In the genomic region with DNA sequence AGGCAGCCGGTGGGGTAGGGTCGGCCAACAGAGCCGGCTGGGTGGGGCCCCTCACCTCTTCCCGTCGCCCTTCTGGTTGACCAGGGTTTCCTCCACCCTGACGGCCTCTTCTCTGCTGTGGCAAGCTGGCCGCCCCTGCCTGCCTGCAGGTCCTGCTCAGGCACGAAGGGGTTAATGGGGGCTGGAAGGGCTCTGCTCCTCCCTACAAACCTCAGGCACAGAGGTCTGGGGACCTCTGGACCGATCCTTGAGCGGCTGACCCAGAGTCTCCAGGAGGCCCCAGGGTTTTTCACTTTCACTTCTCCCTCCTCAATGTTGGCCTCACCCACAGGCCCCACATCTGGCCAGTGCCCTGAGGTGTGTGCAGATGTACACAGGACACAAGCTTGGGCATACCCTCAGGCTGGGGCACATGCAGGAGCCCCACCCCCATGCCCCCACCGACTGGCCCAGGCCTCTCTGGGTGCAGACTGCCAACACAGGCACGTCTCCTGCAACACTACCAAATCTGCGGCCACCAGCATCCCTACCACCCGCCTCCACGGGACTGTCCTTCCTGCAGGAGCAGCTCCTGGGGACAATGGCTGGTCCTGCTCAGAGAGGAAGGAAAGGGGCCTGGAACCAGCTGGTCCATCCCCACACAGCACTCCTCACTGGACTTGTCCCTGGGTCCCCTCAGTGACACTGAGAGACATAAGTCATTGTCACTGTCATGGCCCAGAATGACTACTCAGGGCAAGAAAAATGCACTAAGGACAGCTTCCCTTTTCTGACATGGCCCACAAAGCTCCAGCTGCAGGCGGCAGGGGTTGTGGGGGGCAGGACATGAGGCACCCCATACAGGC, we compare ENCODE assay signal across 8 cellular contexts. TPM values are rescaled to one million over a fixed set of nuclear protein-coding genes. Genes with fewer than 3 reads are reported as not detected.
DNase-seq lines count a peak whose midpoint lies in the region; ATAC-seq and TF ChIP-seq lines count a peak whose summit lies in the region.

No MANE protein-coding gene starts in this region.

- H3K27ac Mint-ChIP-seq in CD14-positive monocyte (peak overlapping the region in 1 of 7 donors; percentile 73), naive B cell (peak overlapping the region in 3 of 6 donors; percentile 43 to 74 (median 58))
- no peak overlapping the region for H3K27ac Mint-ChIP-seq in activated naive CD8-positive, alpha-beta T cell treated with anti-CD3 and anti-CD28 coated beads for 36 hours

- H3K9ac ChIP-seq in trophoblast cell (ENCODE audit: low read length) = no peak overlapping the region

- H4K8ac ChIP-seq in trophoblast cell (ENCODE audit: low read depth, low read length) = no peak overlapping the region

- H2AK5ac ChIP-seq in trophoblast cell (ENCODE audit: low read length) = no peak overlapping the region

- no peak overlapping the region for H3K4ac ChIP-seq in trophoblast cell (ENCODE audit: low read depth, low read length)

- no peak overlapping the region for H3K4me2 ChIP-seq in trophoblast cell (ENCODE audit: low read length)

- peak; percentile 24 to 55 for ATAC-seq in naive B cell (ENCODE audit: low read depth in 2 of 2)

- H3K4me3 Mint-ChIP-seq in CD14-positive monocyte (peak overlapping the region; percentile 90 to 96), naive B cell (peak overlapping the region; percentile 63 to 89 (median 84))
- peak overlapping the region; percentile 32 for H3K4me3 Mint-ChIP-seq in activated naive CD8-positive, alpha-beta T cell treated with anti-CD3 and anti-CD28 coated beads for 36 hours

- H3K27me3 ChIP-seq in trophoblast cell (ENCODE audit: insufficient read depth, low read length) = peaks cover 84% of the 10 kb centered on the region

- no peak overlapping the region for H2BK120ac ChIP-seq in trophoblast cell (ENCODE audit: insufficient read depth, low read length, poor library complexity)

- H3K36me3 ChIP-seq in trophoblast cell (ENCODE audit: control insufficient read depth in 1 of 2, insufficient read depth in 2 of 2, low read length in 2 of 2) = no peaks in the 10 kb centered on the region

- no peaks in the 10 kb centered on the region for H3K79me2 ChIP-seq in trophoblast cell (ENCODE audit: control insufficient read depth, insufficient read depth, low read length, poor library complexity)

- H3K4me1 ChIP-seq in trophoblast cell (ENCODE audit: control insufficient read depth in 1 of 2, insufficient read depth in 2 of 2, low read length in 2 of 2) = peaks cover 3 to 6% of the 10 kb centered on the region in 2 experiments

- no CpG with 5 or more reads among the region's 16 CpGs for WGBS in trophoblast cell (ENCODE audit: extremely low coverage, insufficient coverage, insufficient read length)

- TF ChIP-seq CTCF in CD14-positive monocyte (IDR thresholded peaks at IDR 0.05) = no peak

- H3K79me1 ChIP-seq in trophoblast cell (ENCODE audit: low read length) = no peaks in the 10 kb centered on the region

- H2BK5ac ChIP-seq in trophoblast cell (ENCODE audit: low read depth, low read length, poor library complexity) = no peak overlapping the region

- intact Hi-C loops in CD14-positive monocyte (cut with micrococcal nuclease) (no loop called here), posterior cingulate gyrus (cut with DNase I) (no loop called here)

- H3K4me1 Mint-ChIP-seq in CD14-positive monocyte = peaks cover 29% of the 10 kb centered on the region
- H3K4me1 Mint-ChIP-seq in activated naive CD8-positive, alpha-beta T cell treated with anti-CD3 and anti-CD28 coated beads for 36 hours = peaks cover 25% of the 10 kb centered on the region
- H3K4me1 Mint-ChIP-seq in naive B cell = peaks cover 34 to 42% (median 34%) of the 10 kb centered on the region in 3 donors

- H3K27ac ChIP-seq in trophoblast cell (ENCODE audit: low read depth, low read length) = no peak overlapping the region

- H3K4me3 ChIP-seq in Jurkat, Clone E6-1 (ENCODE audit: low read length) = peak overlapping the region; percentile 40
- H3K4me3 ChIP-seq in trophoblast cell (ENCODE audit: low read depth, low read length) = no peak overlapping the region

- no peak overlapping the region for H4K12ac ChIP-seq in trophoblast cell (ENCODE audit: low read depth, low read length)

- H3K27me3 Mint-ChIP-seq in CD14-positive monocyte (ENCODE audit: low read depth in 3 of 3) (peaks cover 75 to 93% (median 81%) of the 10 kb centered on the region in 3 donors), naive B cell (peaks cover 44 to 79% (median 78%) of the 10 kb centered on the region in 3 donors)
- H3K27me3 Mint-ChIP-seq in activated naive CD8-positive, alpha-beta T cell treated with anti-CD3 and anti-CD28 coated beads for 36 hours = peaks cover 70% of the 10 kb centered on the region

- no peak overlapping the region for H3K18ac ChIP-seq in trophoblast cell (ENCODE audit: low read length)

- H3K9me3 ChIP-seq in trophoblast cell (ENCODE audit: insufficient read depth, low read depth, low read length) = peaks cover 18% of the 10 kb centered on the region

- no peak overlapping the region for H3K14ac ChIP-seq in trophoblast cell (ENCODE audit: low read length)

- no peak overlapping the region for H2BK12ac ChIP-seq in trophoblast cell (ENCODE audit: low read length)

- H4K91ac ChIP-seq in trophoblast cell (ENCODE audit: low read depth, low read length) = no peak overlapping the region

- DNase-seq in CD14-positive monocyte (ENCODE audit: low spot score) (no peak), naive B cell (no peak), NCI-H1092 treated with DMSO at 0.1 percent for 48 hours (lab: John Stamatoyannopoulos, UW) (no peak), trophoblast cell (no peak), posterior cingulate gyrus (no peak)
- DNase-seq in Jurkat, Clone E6-1 (ENCODE audit: low read depth, low spot score) = no peak
- no peak for DNase-seq in activated naive CD8-positive, alpha-beta T cell treated with anti-CD3 and anti-CD28 coated beads for 36 hours
- no peak for DNase-seq in effector CD8-positive, alpha-beta T cell (lab: John Stamatoyannopoulos, UW)

- no peak overlapping the region for H3K23ac ChIP-seq in trophoblast cell (ENCODE audit: low read length)

- H3K9me3 Mint-ChIP-seq in CD14-positive monocyte (peaks cover 0 to 30% (median 15%) of the 10 kb centered on the region in 7 donors), naive B cell (peaks cover 0 to 7% (median 0%) of the 10 kb centered on the region in 7 donors)
- H3K9me3 Mint-ChIP-seq in activated naive CD8-positive, alpha-beta T cell treated with anti-CD3 and anti-CD28 coated beads for 36 hours = no peaks in the 10 kb centered on the region

- no peak overlapping the region for H2AFZ ChIP-seq in trophoblast cell (ENCODE audit: insufficient read depth, low read length, poor library complexity)

- H3K36me3 Mint-ChIP-seq in CD14-positive monocyte (peaks cover 10 to 14% of the 10 kb centered on the region in 2 donors), naive B cell (peaks cover 8 to 13% of the 10 kb centered on the region in 2 donors)
- no peaks in the 10 kb centered on the region for H3K36me3 Mint-ChIP-seq in activated naive CD8-positive, alpha-beta T cell treated with anti-CD3 and anti-CD28 coated beads for 36 hours

RNA-seq across cellular contexts. Expression of a gene that starts 3.2 kb away (rescaled TPM):
- polyA plus RNA-seq in CD14-positive monocyte (not detected), naive B cell (ENCODE audit: low read depth in 6 of 6) (not detected)
- 9.1 TPM for polyA plus RNA-seq in Jurkat, Clone E6-1 (2012; ENCODE audit: insufficient read depth, insufficient read length)
- not detected for total RNA-seq in activated naive CD8-positive, alpha-beta T cell treated with anti-CD3 and anti-CD28 coated beads for 36 hours
- polyA plus RNA-seq in trophoblast cell (2013) = 6.7 and 6.8 TPM in 2 replicates

RNA-seq across cellular contexts. Expression of a gene that starts 34.0 kb away (rescaled TPM):
- polyA plus RNA-seq in CD14-positive monocyte (1 to 10 TPM in 1 of 2 donors, under 1 TPM in 1; 0.26 to 1.5 TPM), naive B cell (ENCODE audit: low read depth in 6 of 6) (1 to 10 TPM in 5 of 6 donors, under 1 TPM in 1; 0.38 to 6.2 (median 4.0) TPM)
- 17.6 TPM for polyA plus RNA-seq in Jurkat, Clone E6-1 (2012; ENCODE audit: insufficient read depth, insufficient read length)
- total RNA-seq in activated naive CD8-positive, alpha-beta T cell treated with anti-CD3 and anti-CD28 coated beads for 36 hours = not detected
- 0.05 TPM in 1 of 2 replicates, not detected in the other for polyA plus RNA-seq in trophoblast cell (2013)

RNA-seq across cellular contexts. Expression of a gene that starts 43.1 kb away (rescaled TPM):
- polyA plus RNA-seq in CD14-positive monocyte (under 1 TPM in 1 of 2 donors, not detected in 1; 0.50 TPM), naive B cell (ENCODE audit: low read depth in 6 of 6) (1 to 10 TPM in 3 of 6 donors, under 1 TPM in 2, not detected in 1; 0.38 to 1.6 (median 1.0) TPM)
- 126 TPM for polyA plus RNA-seq in Jurkat, Clone E6-1 (2012; ENCODE audit: insufficient read depth, insufficient read length)
- 1 to 10 TPM; 1.1 to 1.3 TPM for total RNA-seq in activated naive CD8-positive, alpha-beta T cell treated with anti-CD3 and anti-CD28 coated beads for 36 hours
- polyA plus RNA-seq in trophoblast cell (2013) = 1.5 TPM in 2 replicates

Comparison
In these comparisons a context has a peak if more than half of its experiments do, and no peak if none do; other contexts are left out.
1. H3K4me3 Mint-ChIP-seq: peak in every context shown above with its lines; median percentile 93 in CD14-positive monocyte; 84 in naive B cell; 32 in activated naive CD8-positive, alpha-beta T cell treated with anti-CD3 and anti-CD28 coated beads for 36 hours.